ENCODE assay signal across 9 cellular contexts in genomic region chr14:38210587-38211257, GRCh38. TPM values are rescaled to one million over a fixed set of nuclear protein-coding genes. Genes with fewer than 3 reads are reported as not detected.
DNase-seq lines count a peak whose midpoint lies in the region; ATAC-seq and TF ChIP-seq lines count a peak whose summit lies in the region.
"Had no signal": no experiment of that assay in that cellular context is flagged by ENCODE, and none has a peak within 500 bp of the region (broad histone marks: within the 10 kb centered on the region; RNA-seq: fewer than 3 reads in every experiment).

No MANE protein-coding gene starts in this region.

- H3K36me3 Mint-ChIP-seq in H9 (ENCODE audit: insufficient read depth in 1 of 3, low read depth in 3 of 3) = peaks cover 0 to 6% (median 0%) of the 10 kb centered on the region in 3 experiments; a peak in 3 of 7 replicates
- H3K36me3 Mint-ChIP-seq in stimulated activated memory B cell treated with anti-CD40 and anti-IgM and Interleukin-4, amounts not matched to agents 10 μg/mL and 1 μg/mL and 100 μg/mL, for 72 hours = no peaks in the 10 kb centered on the region

- no peak overlapping the region for H3K27ac Mint-ChIP-seq in H9
- H3K27ac Mint-ChIP-seq in stimulated activated memory B cell treated with anti-CD40 and anti-IgM and Interleukin-4, amounts not matched to agents 10 μg/mL and 1 μg/mL and 100 μg/mL, for 72 hours = no peak overlapping the region

- H3K56ac ChIP-seq in H9 (ENCODE audit: insufficient read length, low read depth, low read length) = no peak overlapping the region

- H3K9me3 ChIP-seq in H9 (ENCODE audit: control insufficient read depth, low read depth, low read length) = no peaks in the 10 kb centered on the region
- peaks cover 0 to 8% (median 5%) of the 10 kb centered on the region in 8 donors for H3K9me3 ChIP-seq in spleen
- peaks cover 19% of the 10 kb centered on the region for H3K9me3 ChIP-seq in OCI-LY7 (ENCODE audit: low read length)

- H3K79me2 ChIP-seq in H9 (ENCODE audit: insufficient read depth, low read length) (no peaks in the 10 kb centered on the region), OCI-LY7 (ENCODE audit: insufficient read depth, low read depth, low read length) (no peaks in the 10 kb centered on the region)

- H3K18ac ChIP-seq in H9 (ENCODE audit: insufficient read length, low read depth, low read length) = no peak overlapping the region

- POLR2A ChIA-PET in OCI-LY7 (lab: Charles Lee) = interaction anchor here (0.6 kb wide), 1 partner anchor 88 kb away, joined by 3 read pairs; no protein-coding TSS in a partner anchor

- TF ChIP-seq POLR2A in spleen (IDR thresholded peaks at IDR 0.05) = no peak

- no peak overlapping the region for H3K4ac ChIP-seq in H9 (ENCODE audit: low read depth, low read length)

- no peaks in the 10 kb centered on the region for H3K79me1 ChIP-seq in H9 (ENCODE audit: insufficient read depth, low read depth, low read length, poor library complexity, severe bottlenecking)

- no peak overlapping the region for H2BK120ac ChIP-seq in H9 (ENCODE audit: low read depth, low read length, poor library complexity, severe bottlenecking)

- no peak overlapping the region for H3K9ac ChIP-seq in H9 (ENCODE audit: extremely low read depth, insufficient read length, low read length)

- peaks cover 97% of the 10 kb centered on the region for H3K27me3 Mint-ChIP-seq in H9 (ENCODE audit: low read depth)
- H3K27me3 Mint-ChIP-seq in stimulated activated memory B cell treated with anti-CD40 and anti-IgM and Interleukin-4, amounts not matched to agents 10 μg/mL and 1 μg/mL and 100 μg/mL, for 72 hours = peaks cover 40% of the 10 kb centered on the region

- H3K36me3 ChIP-seq in kidney epithelial cell (ENCODE audit: control insufficient read depth, insufficient read depth, low read length) (no peaks in the 10 kb centered on the region), spleen (no peaks in the 10 kb centered on the region), OCI-LY7 (ENCODE audit: insufficient read depth, low read length) (no peaks in the 10 kb centered on the region)

- H4K20me1 ChIP-seq in H9 (ENCODE audit: control insufficient read depth, insufficient read depth, insufficient read length) (no peaks in the 10 kb centered on the region), OCI-LY7 (ENCODE audit: insufficient read depth, low read length) (no peaks in the 10 kb centered on the region)

- no peak overlapping the region for H2BK15ac ChIP-seq in H9 (ENCODE audit: low read depth, low read length)

- WGBS in H9 (ENCODE audit: extremely low coverage, insufficient read length, low lambda C conversion rate) = no CpG with 5 or more reads among the region's 33 CpGs
- 5 to 8% (median 6%) methylated on average over 32 to 33 of the region's 33 CpGs for WGBS in spleen, 5 donors

- H3K4me3 ChIP-seq in choroid plexus epithelial cell (ENCODE audit: low read depth, low read length) (no peak overlapping the region), kidney epithelial cell (ENCODE audit: low read depth, low read length) (peak overlapping the region; percentile 33), spleen (peak overlapping the region; percentile 16 to 62 (median 34)), OCI-LY7 (ENCODE audit: low read depth, low read length, poor library complexity, severe bottlenecking) (no peak overlapping the region)

- intact Hi-C loops in spleen (cut with DNase I; ENCODE audit: low total_unique reads) = no loop called here
- intact Hi-C loops in OCI-LY7 (cut with micrococcal nuclease; ENCODE audit: unreplicated experiment) = no loop called here

- H2BK5ac ChIP-seq in H9 (ENCODE audit: insufficient read length, low read length) = no peak overlapping the region

- H2AFZ ChIP-seq in H9 (ENCODE audit: low read length) (no peak overlapping the region), OCI-LY7 (ENCODE audit: low read length) (no peak overlapping the region)

- H2BK20ac ChIP-seq in H9 (ENCODE audit: low read depth, low read length, poor library complexity, severe bottlenecking) = no peak overlapping the region

- H3K4me2 ChIP-seq in H9 (ENCODE audit: insufficient read depth, insufficient read length, low read length) = peak overlapping the region; percentile 62
- H3K4me2 ChIP-seq in OCI-LY7 (ENCODE audit: low read length) = no peak overlapping the region

- H3K27me3 ChIP-seq in H9 (ENCODE audit: insufficient read depth, low read length) = peaks cover 65% of the 10 kb centered on the region
- H3K27me3 ChIP-seq in kidney epithelial cell (ENCODE audit: control insufficient read depth, insufficient read depth, low read length) = peaks cover 24% of the 10 kb centered on the region
- H3K27me3 ChIP-seq in spleen (replicated peaks in 1 of 7) = peaks cover 0 to 68% (median 40%) of the 10 kb centered on the region in 7 donors

- no peak overlapping the region for H3K14ac ChIP-seq in H9 (ENCODE audit: insufficient read depth, low read length)

- no peak overlapping the region for H4K5ac ChIP-seq in H9 (ENCODE audit: insufficient read length, low read depth, low read length)

- H3K23ac ChIP-seq in H9 (ENCODE audit: insufficient read length, low read depth, low read length) = no peak overlapping the region

- BruUV-seq in OCI-LY7 (replicated peaks; lab: Mats Ljungman, UMichigan) = no TSS peak

- peak overlapping the region; percentile 12 to 75 for H3K4me3 Mint-ChIP-seq in H9
- H3K4me3 Mint-ChIP-seq in stimulated activated memory B cell treated with anti-CD40 and anti-IgM and Interleukin-4, amounts not matched to agents 10 μg/mL and 1 μg/mL and 100 μg/mL, for 72 hours = no peak overlapping the region

- CTCF ChIA-PET in OCI-LY7 (lab: Charles Lee; ENCODE audit: unreplicated experiment) = no interaction called here

- TF ChIP-seq CTCF in H9 (conservative IDR thresholded peaks at IDR 0.05) = peak; percentile 45
- TF ChIP-seq CTCF in choroid plexus epithelial cell (conservative IDR thresholded peaks at IDR 0.05; ENCODE audit: low read depth, low read length) = peak; percentile 49
- TF ChIP-seq CTCF in kidney epithelial cell (IDR thresholded peaks at IDR 0.05; ENCODE audit: insufficient read depth, low read length, poor library complexity, severe bottlenecking) = peak; percentile 64
- TF ChIP-seq CTCF in spleen (IDR thresholded peaks at IDR 0.05 in 8 of 11, conservative IDR thresholded peaks at IDR 0.05 in 3 of 11) = no peak
- TF ChIP-seq CTCF in OCI-LY7 (conservative IDR thresholded peaks at IDR 0.05; ENCODE audit: low read length) = no peak
- TF ChIP-seq CTCF in GM20000 (IDR thresholded peaks at IDR 0.05; ENCODE audit: extremely low read depth, missing control alignments) = no peak

- H2BK12ac ChIP-seq in H9 (ENCODE audit: insufficient read length, low read depth, low read length) = no peak overlapping the region

- H3K23me2 ChIP-seq in H9 (ENCODE audit: insufficient read length, low read depth, low read length, poor library complexity, severe bottlenecking) = peaks cover 19% of the 10 kb centered on the region

- H3K4me1 Mint-ChIP-seq in H9 = peaks cover 31 to 47% of the 10 kb centered on the region in 2 experiments
- H3K4me1 Mint-ChIP-seq in stimulated activated memory B cell treated with anti-CD40 and anti-IgM and Interleukin-4, amounts not matched to agents 10 μg/mL and 1 μg/mL and 100 μg/mL, for 72 hours = no peaks in the 10 kb centered on the region

- no peak overlapping the region for H4K8ac ChIP-seq in H9 (replicated peaks; ENCODE audit: insufficient read length, low read depth, low read length)

- no peak for DNase-seq in H9
- DNase-seq in choroid plexus epithelial cell (ENCODE audit: low read depth) = peak; percentile 48
- no peak for DNase-seq in kidney epithelial cell (ENCODE audit: low read depth)
- no peak for DNase-seq in spleen
- no peak for DNase-seq in OCI-LY7 (ENCODE audit: low spot score)
- DNase-seq in stimulated activated CD4-positive, alpha-beta T cell treated with anti-CD3 and anti-CD28 coated beads, Interleukin-4, amount 100 ng/mL, for 1 hour = no peak
- DNase-seq in GM20000 (ENCODE audit: low spot score) = no peak

- H3K27ac ChIP-seq in H9 (ENCODE audit: insufficient read length, low read depth, low read length) = no peak overlapping the region
- no peak overlapping the region for H3K27ac ChIP-seq in spleen
- H3K27ac ChIP-seq in OCI-LY7 (ENCODE audit: low read depth, low read length, poor library complexity, severe bottlenecking) = no peak overlapping the region

- 0 out of 2 replicates have a peak, but pooled peaks cover 2% of the 10 kb centered on the region for H3K4me1 ChIP-seq in H9 (ENCODE audit: insufficient read depth, low read length)
- H3K4me1 ChIP-seq in spleen = peaks cover 0 to 44% (median 22%) of the 10 kb centered on the region in 6 donors
- peaks cover 7% of the 10 kb centered on the region for H3K4me1 ChIP-seq in OCI-LY7 (ENCODE audit: insufficient read depth, low read length, poor library complexity, severe bottlenecking)

- no peak overlapping the region for H4K91ac ChIP-seq in H9 (ENCODE audit: insufficient read length, low read depth, low read length)

- no peak overlapping the region for H2AK5ac ChIP-seq in H9 (ENCODE audit: insufficient read length, low read length)

- H3K9me3 Mint-ChIP-seq in H9 = peaks cover 13 to 18% of the 10 kb centered on the region in 2 experiments
- peaks cover 17% of the 10 kb centered on the region for H3K9me3 Mint-ChIP-seq in stimulated activated memory B cell treated with anti-CD40 and anti-IgM and Interleukin-4, amounts not matched to agents 10 μg/mL and 1 μg/mL and 100 μg/mL, for 72 hours

- no peak overlapping the region for H3T11ph ChIP-seq in H9 (ENCODE audit: low read length)

- H3K9me2 ChIP-seq in OCI-LY7 (ENCODE audit: insufficient read depth, low read length) = no peaks in the 10 kb centered on the region

- ATAC-seq in stimulated activated memory B cell treated with anti-CD40 and anti-IgM and Interleukin-4, amounts not matched to agents 10 μg/mL and 1 μg/mL and 100 μg/mL, for 72 hours = no peak
- ATAC-seq: left lobe of liver had no signal

RNA-seq across cellular contexts. Expression of gene SSTR1, which starts 3.0 kb away (rescaled TPM):
- 0.90 and 0.98 TPM in 2 replicates for total RNA-seq in H9 (2021)
- total RNA-seq in kidney epithelial cell = 0.21 and 0.67 TPM in 2 replicates
- total RNA-seq in spleen = 1 to 10 TPM in 2 of 7 donors, under 1 TPM in 5; 0.17 to 1.3 (median 0.83) TPM
- polyA plus RNA-seq in spleen = under 1 TPM; 0.09 to 0.54 (median 0.35) TPM
- not detected in 2 replicates for total RNA-seq in OCI-LY7 (2014; rRNA removed; shearing (Covaris generic))
- total RNA-seq in OCI-LY7 (2022) = not detected in 2 replicates

RNA-seq across cellular contexts. Expression of gene CLEC14A, which starts 45.2 kb away (rescaled TPM):
- total RNA-seq in H9 (2021) (not detected in 2 replicates), kidney epithelial cell (0.27 and 0.58 TPM in 2 replicates), spleen (10 to 100 TPM; 16.5 to 33.6 (median 27.4) TPM), OCI-LY7 (2022) (not detected in 2 replicates)
- 10 to 100 TPM in 1 of 3 donors, 1 to 10 TPM in 2; 4.1 to 15.1 (median 10.0) TPM for polyA plus RNA-seq in spleen
- total RNA-seq in OCI-LY7 (2014; rRNA removed; shearing (Covaris generic)) = not detected in 2 replicates

Comparison
In these comparisons a context has a peak if more than half of its experiments do, and no peak if none do; other contexts are left out.
1. CTCF ChIP-seq: peak in H9 (single experiment), choroid plexus epithelial cell (single experiment) and kidney epithelial cell (single experiment); none in spleen (0 of 11), OCI-LY7 (single experiment) and GM20000 (single experiment).
2. H3K4me3 ChIP-seq: peak in kidney epithelial cell (single experiment) and spleen (8 of 8); none in choroid plexus epithelial cell (single experiment) and OCI-LY7 (single experiment).
3. RNA of gene CLEC14A, which starts 45.2 kb away (total RNA-seq): 16.5 to 33.6 TPM in spleen; 0.27 to 0.58 TPM in kidney epithelial cell, not detected in OCI-LY7 and not detected in H9; every median in the first group is over 10 times any median in the second.